9 cellular contexts compared by ENCODE assay signal in genomic region chr3:142963266-142964149, GRCh38. TPM values are rescaled to one million over a fixed set of nuclear protein-coding genes. Genes with fewer than 3 reads are reported as not detected.
A peak's percentile ranks its signal among the peaks of the same experiment; 100 is the strongest.
DNase-seq lines count a peak whose midpoint lies in the region; ATAC-seq and TF ChIP-seq lines count a peak whose summit lies in the region.
"Had no signal": no experiment of that assay in that cellular context is flagged by ENCODE, and none has a peak within 500 bp of the region (broad histone marks: within the 10 kb centered on the region; RNA-seq: fewer than 3 reads in every experiment).

A gene with protein sequence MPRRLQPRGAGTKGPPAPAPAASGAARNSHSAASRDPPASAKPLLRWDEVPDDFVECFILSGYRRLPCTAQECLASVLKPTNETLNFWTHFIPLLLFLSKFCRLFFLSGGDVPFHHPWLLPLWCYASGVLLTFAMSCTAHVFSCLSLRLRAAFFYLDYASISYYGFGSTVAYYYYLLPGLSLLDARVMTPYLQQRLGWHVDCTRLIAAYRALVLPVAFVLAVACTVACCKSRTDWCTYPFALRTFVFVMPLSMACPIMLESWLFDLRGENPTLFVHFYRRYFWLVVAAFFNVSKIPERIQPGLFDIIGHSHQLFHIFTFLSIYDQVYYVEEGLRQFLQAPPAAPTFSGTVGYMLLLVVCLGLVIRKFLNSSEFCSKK (minus strand): TSS chr3:142963674. CDS start chr3:142963336, 338 bp downstream.

- peak; percentile 62 to 70 for ATAC-seq in activated T-cell treated with anti-CD3 and anti-CD28 coated beads, Interleukin-2, amount 50 U/mL, for 4 hours
- no peak for ATAC-seq in GM21390 (IDR thresholded peaks at IDR 0.05; ENCODE audit: unreplicated experiment)
- no peak for ATAC-seq in GM21360 (IDR thresholded peaks at IDR 0.05; ENCODE audit: unreplicated experiment)

- intact Hi-C loops in left ventricle myocardium inferior (cut with micrococcal nuclease) = no loop called here
- intact Hi-C loops in sigmoid colon (cut with DNase I) = no loop called here

- TF ChIP-seq POLR2A in sigmoid colon (IDR thresholded peaks at IDR 0.05) = no peak

- peaks cover 60% of the 10 kb centered on the region for H3K27me3 Mint-ChIP-seq in activated T-cell treated with anti-CD3 and anti-CD28 coated beads, Interleukin-2, amount 50 U/mL, for 4 hours (ENCODE audit: low read depth)
- peaks cover 47% of the 10 kb centered on the region for H3K27me3 Mint-ChIP-seq in activated naive CD4-positive, alpha-beta T cell treated with anti-CD3 and anti-CD28 coated beads, Interleukin-2, amount 50 U/mL, for 24 hours

- H3K4me3 ChIP-seq in HUES64 (ENCODE audit: low read length) (peak within 1 kb of the TSS; percentile 67), left ventricle myocardium inferior (peak within 1 kb of the TSS; percentile 76), sigmoid colon (peak within 1 kb of the TSS; percentile 26 to 65 (median 50))

- no peaks in the 10 kb centered on the region for H3K9me3 Mint-ChIP-seq in activated T-cell treated with anti-CD3 and anti-CD28 coated beads, Interleukin-2, amount 50 U/mL, for 4 hours
- no peaks in the 10 kb centered on the region for H3K9me3 Mint-ChIP-seq in activated naive CD4-positive, alpha-beta T cell treated with anti-CD3 and anti-CD28 coated beads, Interleukin-2, amount 50 U/mL, for 24 hours

- H3K4me3 Mint-ChIP-seq in activated T-cell treated with anti-CD3 and anti-CD28 coated beads, Interleukin-2, amount 50 U/mL, for 4 hours = peak within 1 kb of the TSS; percentile 76
- peak within 1 kb of the TSS; percentile 87 for H3K4me3 Mint-ChIP-seq in activated naive CD4-positive, alpha-beta T cell treated with anti-CD3 and anti-CD28 coated beads, Interleukin-2, amount 50 U/mL, for 24 hours

- under 1% methylated on average over 126 of the region's 126 CpGs for WGBS in HUES64
- 1% methylated on average over 126 of the region's 126 CpGs for WGBS in sigmoid colon, 2 donors

- no peak for TF ChIP-seq EP300 in sigmoid colon (IDR thresholded peaks at IDR 0.05)

- H3K27ac Mint-ChIP-seq in activated naive CD4-positive, alpha-beta T cell treated with anti-CD3 and anti-CD28 coated beads, Interleukin-2, amount 50 U/mL, for 24 hours = peak within 1 kb of the TSS; percentile 23

- DNase-seq in activated T-cell treated with anti-CD3 and anti-CD28 coated beads, Interleukin-2, amount 50 U/mL, for 4 hours = no peak
- DNase-seq in activated T-cell treated with anti-CD3 and anti-CD28 coated beads for 4 hours (no peak), left ventricle myocardium inferior (peak; percentile 27), sigmoid colon (no peak)

- TF ChIP-seq CTCF in left ventricle myocardium inferior (IDR thresholded peaks at IDR 0.05; ENCODE audit: borderline replicate concordance) (peak; percentile 17), sigmoid colon (IDR thresholded peaks at IDR 0.05) (no peak)

- no peak within 1 kb of the TSS for H3K27ac ChIP-seq in HUES64 (ENCODE audit: low read depth, low read length)
- peak within 1 kb of the TSS; percentile 90 for H3K27ac ChIP-seq in left ventricle myocardium inferior (replicated peaks)
- no peak within 1 kb of the TSS for H3K27ac ChIP-seq in sigmoid colon

- peak within 1 kb of the TSS; percentile 71 for H3K9ac ChIP-seq in HUES64 (ENCODE audit: low read depth, low read length)

- H3K36me3 ChIP-seq in HUES64 (ENCODE audit: insufficient read depth, low read length) (no peaks in the 10 kb centered on the region), left ventricle myocardium inferior (no peaks in the 10 kb centered on the region), sigmoid colon (no peaks in the 10 kb centered on the region)

- no peaks in the 10 kb centered on the region for H3K36me3 Mint-ChIP-seq in activated T-cell treated with anti-CD3 and anti-CD28 coated beads, Interleukin-2, amount 50 U/mL, for 4 hours (ENCODE audit: insufficient read depth)
- no peaks in the 10 kb centered on the region for H3K36me3 Mint-ChIP-seq in activated naive CD4-positive, alpha-beta T cell treated with anti-CD3 and anti-CD28 coated beads, Interleukin-2, amount 50 U/mL, for 24 hours

- peaks cover 12% of the 10 kb centered on the region for H3K4me1 Mint-ChIP-seq in activated T-cell treated with anti-CD3 and anti-CD28 coated beads, Interleukin-2, amount 50 U/mL, for 4 hours (ENCODE audit: low read depth)
- H3K4me1 Mint-ChIP-seq in activated naive CD4-positive, alpha-beta T cell treated with anti-CD3 and anti-CD28 coated beads, Interleukin-2, amount 50 U/mL, for 24 hours = peaks cover 15% of the 10 kb centered on the region

- peaks cover 7% of the 10 kb centered on the region; the same call in 1 of the 2 replicates for H3K4me1 ChIP-seq in HUES64 (ENCODE audit: insufficient read depth, low read length)
- peaks cover 41% of the 10 kb centered on the region for H3K4me1 ChIP-seq in left ventricle myocardium inferior
- peaks cover 0 to 17% (median 13%) of the 10 kb centered on the region in 4 donors for H3K4me1 ChIP-seq in sigmoid colon

- H3K27me3 ChIP-seq in HUES64 (ENCODE audit: insufficient read depth, low read length) (peaks cover 44% of the 10 kb centered on the region), left ventricle myocardium inferior (ENCODE audit: low read depth) (peaks cover 62% of the 10 kb centered on the region), sigmoid colon (peaks cover 11 to 62% (median 40%) of the 10 kb centered on the region in 3 donors)

- H3K9me3 ChIP-seq in HUES64 (ENCODE audit: insufficient read depth, low read depth, low read length) (no peaks in the 10 kb centered on the region), left ventricle myocardium inferior (replicated peaks) (no peaks in the 10 kb centered on the region), sigmoid colon (no peaks in the 10 kb centered on the region)

RNA-seq across cellular contexts. Expression of the gene that starts here (rescaled TPM):
- total RNA-seq in activated T-cell treated with anti-CD3 and anti-CD28 coated beads, Interleukin-2, amount 50 U/mL, for 4 hours = not detected
- polyA plus RNA-seq in HUES64 (2013, experiment 1 of 2) = 1.7 TPM
- polyA plus RNA-seq in HUES64 (2013, experiment 2 of 2) = 2.1 TPM
- total RNA-seq in left ventricle myocardium inferior (15.3 TPM), sigmoid colon (not detected)
- not detected for polyA plus RNA-seq in sigmoid colon
- total RNA-seq: dermis microvascular lymphatic vessel endothelial cell had no signal

Comparison
In these comparisons a context has a peak if more than half of its experiments do, and no peak if none do; other contexts are left out.
1. RNA of the gene that starts here (total RNA-seq): 15.3 TPM in left ventricle myocardium inferior (single experiment); not detected in activated T-cell treated with anti-CD3 and anti-CD28 coated beads, Interleukin-2, amount 50 U/mL, for 4 hours and not detected in sigmoid colon; every median in the first group is over 10 times any median in the second.
2. Peak in ATAC-seq in activated T-cell treated with anti-CD3 and anti-CD28 coated beads, Interleukin-2, amount 50 U/mL, for 4 hours; RNA of the gene not detected or under 1 TPM.
3. Peak in every context shown above with its lines, with median percentiles within 50 percentile points of each other: H3K4me3 ChIP-seq.